ENCODE assay signal across 8 cellular contexts in genomic region chr7:73005693-73006447, GRCh38. TPM values are rescaled to one million over a fixed set of nuclear protein-coding genes. Genes with fewer than 3 reads are reported as not detected.
DNase-seq lines count a peak whose midpoint lies in the region; ATAC-seq and TF ChIP-seq lines count a peak whose summit lies in the region.
"Not testable (repeated sequence)": the region's sequence is repeated elsewhere in the genome, so short reads cannot be mapped to it uniquely, and the experiment has no call there.

No MANE protein-coding gene starts in this region.

- not testable (repeated sequence) for H3K9me3 ChIP-seq in thyroid gland

- H3K36me3 ChIP-seq in thyroid gland, result not testable (repeated sequence)

- H3K36me3 Mint-ChIP-seq in activated CD8-positive, alpha-beta T cell treated with anti-CD3 and anti-CD28 coated beads for 36 hours (ENCODE audit: low read depth), result not testable (repeated sequence)

- not testable (repeated sequence) for TF ChIP-seq CTCF in activated CD8-positive, alpha-beta T cell treated with anti-CD3 and anti-CD28 coated beads for 36 hours (IDR thresholded peaks at IDR 0.05); coronary artery (IDR thresholded peaks at IDR 0.05); thyroid gland (IDR thresholded peaks at IDR 0.05)

- POLR2A ChIA-PET in activated CD8-positive, alpha-beta T cell treated with anti-CD3 and anti-CD28 coated beads for 36 hours (lab: Charles Lee), result not testable (repeated sequence)

- H3K27ac ChIP-seq in coronary artery (peak overlapping the region; percentile 73 to 94), thyroid gland (peak overlapping the region; percentile 77 to 90 (median 80))

- not testable (repeated sequence) for H3K9me3 Mint-ChIP-seq in activated CD8-positive, alpha-beta T cell treated with anti-CD3 and anti-CD28 coated beads for 36 hours

- TF ChIP-seq POLR2A in thyroid gland (IDR thresholded peaks at IDR 0.05), result peak; percentile 47 to 89

- not testable (repeated sequence) for H3K27me3 Mint-ChIP-seq in activated CD8-positive, alpha-beta T cell treated with anti-CD3 and anti-CD28 coated beads for 36 hours

- 0% methylated on average over 7 to 25 of the region's 66 CpGs for WGBS in thyroid gland, 2 donors

- H3K4me3 Mint-ChIP-seq in activated CD8-positive, alpha-beta T cell treated with anti-CD3 and anti-CD28 coated beads for 36 hours, result peak overlapping the region; percentile 83

- H3K27me3 ChIP-seq in thyroid gland, result not testable (repeated sequence)

- CTCF ChIA-PET in activated CD8-positive, alpha-beta T cell treated with anti-CD3 and anti-CD28 coated beads for 36 hours (lab: Charles Lee), result not testable (repeated sequence)

- peak overlapping the region; percentile 73 for H3K4me3 ChIP-seq in coronary artery
- peak overlapping the region in 2 of 3 donors; percentile 54 to 59 for H3K4me3 ChIP-seq in thyroid gland (replicated peaks in 1 of 3)

- intact Hi-C loops in activated CD8-positive, alpha-beta T cell treated with anti-CD3 and anti-CD28 coated beads for 36 hours (cut with micrococcal nuclease); sciatic nerve (cut with DNase I); thyroid gland (cut with DNase I): not testable (repeated sequence)

- H3K27ac Mint-ChIP-seq in activated CD8-positive, alpha-beta T cell treated with anti-CD3 and anti-CD28 coated beads for 36 hours, result peak overlapping the region; percentile 97

- DNase-seq in LoVo (ENCODE audit: low spot score) (peak; percentile 89), coronary artery (ENCODE audit: low spot score) (peak; percentile 93), iris pigment epithelial cell (ENCODE audit: low read depth) (peak; percentile 51), sciatic nerve (ENCODE audit: low spot score) (peak; percentile 92), thyroid gland (peak; percentile 66 to 75)
- DNase-seq in activated CD8-positive, alpha-beta T cell treated with anti-CD3 and anti-CD28 coated beads for 36 hours, result peak; percentile 92

- not testable (repeated sequence) for H3K4me1 Mint-ChIP-seq in activated CD8-positive, alpha-beta T cell treated with anti-CD3 and anti-CD28 coated beads for 36 hours (ENCODE audit: low read depth)

- H3K4me1 ChIP-seq in thyroid gland, result not testable (repeated sequence)

- peak; percentile 45 for ATAC-seq in GM18499 (IDR thresholded peaks at IDR 0.05; ENCODE audit: insufficient read depth, unreplicated experiment)
- peak; percentile 91 for ATAC-seq in HG02571 (IDR thresholded peaks at IDR 0.05; ENCODE audit: unreplicated experiment)
- peak; percentile 87 for ATAC-seq in activated CD8-positive, alpha-beta T cell treated with anti-CD3 and anti-CD28 coated beads for 36 hours
- peak; percentile 98 for ATAC-seq in sciatic nerve

RNA-seq across cellular contexts. Expression of gene SPDYE8, which starts 23.7 kb away (rescaled TPM):
- not detected for total RNA-seq in activated CD8-positive, alpha-beta T cell treated with anti-CD3 and anti-CD28 coated beads for 36 hours
- total RNA-seq in sciatic nerve (not detected), thyroid gland (not detected)

RNA-seq across cellular contexts. Expression of gene TRIM74, which starts 36.6 kb away (rescaled TPM):
- not detected for total RNA-seq in activated CD8-positive, alpha-beta T cell treated with anti-CD3 and anti-CD28 coated beads for 36 hours
- total RNA-seq in sciatic nerve (2.0 TPM), thyroid gland (1 to 10 TPM in 2 of 4 donors, not detected in 2; 1.0 TPM)

RNA-seq across cellular contexts. Expression of gene SPDYE11, which starts 51.8 kb away (rescaled TPM):
- total RNA-seq in activated CD8-positive, alpha-beta T cell treated with anti-CD3 and anti-CD28 coated beads for 36 hours, result not detected
- total RNA-seq in sciatic nerve (not detected), thyroid gland (not detected)

Comparison
In these comparisons a context has a peak if more than half of its experiments do, and no peak if none do; other contexts are left out.
1. Peak in every context shown above with its lines: DNase-seq, ATAC-seq, H3K4me3 ChIP-seq and H3K27ac ChIP-seq.
2. ATAC-seq: peak in every context shown above with its lines; median percentile 98 in sciatic nerve; 91 in HG02571; 87 in activated CD8-positive, alpha-beta T cell treated with anti-CD3 and anti-CD28 coated beads for 36 hours; 45 in GM18499.